ENCODE assay signal across 1 cellular context in genomic region chr1:18244762-18245161, GRCh38.
TF ChIP-seq lines count a peak whose summit lies in the region.

No MANE protein-coding gene starts in this region.

TF ChIP-seq in K562, 482 proteins besides CTCF, POLR2A, EP300 and RAD21 (continued from another document and continues in another):
- TF ChIP-seq RCOR1 (IDR thresholded peaks at IDR 0.05; ENCODE audit: borderline replicate concordance in 1 of 2, low read depth in 2 of 2, low read length in 2 of 2) (no peak), ZNF780A (CRISPR knock-in tag; IDR thresholded peaks at IDR 0.05) (no peak), ZBED1 (IDR thresholded peaks at IDR 0.05) (no peak), ETS2 (tag; IDR thresholded peaks at IDR 0.05; ENCODE audit: borderline replicate concordance, poor library complexity, severe bottlenecking) (no peak), HMG20B (CRISPR knock-in tag; IDR thresholded peaks at IDR 0.05) (no peak), SNIP1 (IDR thresholded peaks at IDR 0.05; ENCODE audit: low read depth) (no peak), ESRRB (CRISPR knock-in tag; IDR thresholded peaks at IDR 0.05; ENCODE audit: borderline replicate concordance) (no peak), ZNF146 (CRISPR knock-in tag; IDR thresholded peaks at IDR 0.05; ENCODE audit: unreplicated experiment) (no peak), PTRF (tag; IDR thresholded peaks at IDR 0.05) (no peak), FOXP1 (CRISPR knock-in tag; IDR thresholded peaks at IDR 0.05) (no peak), RREB1 (CRISPR knock-in tag; IDR thresholded peaks at IDR 0.05) (no peak), PCBP1 (IDR thresholded peaks at IDR 0.05; ENCODE audit: low read depth, low read length, poor library complexity, severe bottlenecking) (no peak), DPF2 (IDR thresholded peaks at IDR 0.05) (no peak), GTF2B (IDR thresholded peaks at IDR 0.05; ENCODE audit: extremely low read depth, insufficient read length) (no peak), ZFP30 (CRISPR knock-in tag; IDR thresholded peaks at IDR 0.05; ENCODE audit: borderline replicate concordance) (no peak), DLX4 (CRISPR knock-in tag; IDR thresholded peaks at IDR 0.05) (no peak), ZZZ3 (IDR thresholded peaks at IDR 0.05) (no peak), CBFA2T3 (IDR thresholded peaks at IDR 0.05) (no peak), ZNF274 (IDR thresholded peaks at IDR 0.05; ENCODE audit: borderline replicate concordance, low read depth, low read length) (no peak), GTF2A2 (tag; IDR thresholded peaks at IDR 0.05) (no peak), SFPQ (IDR thresholded peaks at IDR 0.05; ENCODE audit: low read depth, low read length) (no peak), ZBTB40 (IDR thresholded peaks at IDR 0.05) (no peak), ZBTB40 (CRISPR knock-in tag; IDR thresholded peaks at IDR 0.05) (no peak), SMARCA5 (IDR thresholded peaks at IDR 0.05) (peak; percentile 69; the same call in 1 of the 2 replicates), ZNF184 (CRISPR knock-in tag; IDR thresholded peaks at IDR 0.05) (no peak), PRMT5 (CRISPR knock-in tag; IDR thresholded peaks at IDR 0.05) (no peak), TCF3 (CRISPR knock-in tag; IDR thresholded peaks at IDR 0.05) (no peak), KLF13 (tag; IDR thresholded peaks at IDR 0.05; ENCODE audit: borderline replicate concordance, low read depth) (no peak), NUFIP1 (IDR thresholded peaks at IDR 0.05; ENCODE audit: partially characterized antibody) (no peak), ZNF3 (CRISPR knock-in tag; IDR thresholded peaks at IDR 0.05) (no peak)
- TF ChIP-seq, protein P1, sequence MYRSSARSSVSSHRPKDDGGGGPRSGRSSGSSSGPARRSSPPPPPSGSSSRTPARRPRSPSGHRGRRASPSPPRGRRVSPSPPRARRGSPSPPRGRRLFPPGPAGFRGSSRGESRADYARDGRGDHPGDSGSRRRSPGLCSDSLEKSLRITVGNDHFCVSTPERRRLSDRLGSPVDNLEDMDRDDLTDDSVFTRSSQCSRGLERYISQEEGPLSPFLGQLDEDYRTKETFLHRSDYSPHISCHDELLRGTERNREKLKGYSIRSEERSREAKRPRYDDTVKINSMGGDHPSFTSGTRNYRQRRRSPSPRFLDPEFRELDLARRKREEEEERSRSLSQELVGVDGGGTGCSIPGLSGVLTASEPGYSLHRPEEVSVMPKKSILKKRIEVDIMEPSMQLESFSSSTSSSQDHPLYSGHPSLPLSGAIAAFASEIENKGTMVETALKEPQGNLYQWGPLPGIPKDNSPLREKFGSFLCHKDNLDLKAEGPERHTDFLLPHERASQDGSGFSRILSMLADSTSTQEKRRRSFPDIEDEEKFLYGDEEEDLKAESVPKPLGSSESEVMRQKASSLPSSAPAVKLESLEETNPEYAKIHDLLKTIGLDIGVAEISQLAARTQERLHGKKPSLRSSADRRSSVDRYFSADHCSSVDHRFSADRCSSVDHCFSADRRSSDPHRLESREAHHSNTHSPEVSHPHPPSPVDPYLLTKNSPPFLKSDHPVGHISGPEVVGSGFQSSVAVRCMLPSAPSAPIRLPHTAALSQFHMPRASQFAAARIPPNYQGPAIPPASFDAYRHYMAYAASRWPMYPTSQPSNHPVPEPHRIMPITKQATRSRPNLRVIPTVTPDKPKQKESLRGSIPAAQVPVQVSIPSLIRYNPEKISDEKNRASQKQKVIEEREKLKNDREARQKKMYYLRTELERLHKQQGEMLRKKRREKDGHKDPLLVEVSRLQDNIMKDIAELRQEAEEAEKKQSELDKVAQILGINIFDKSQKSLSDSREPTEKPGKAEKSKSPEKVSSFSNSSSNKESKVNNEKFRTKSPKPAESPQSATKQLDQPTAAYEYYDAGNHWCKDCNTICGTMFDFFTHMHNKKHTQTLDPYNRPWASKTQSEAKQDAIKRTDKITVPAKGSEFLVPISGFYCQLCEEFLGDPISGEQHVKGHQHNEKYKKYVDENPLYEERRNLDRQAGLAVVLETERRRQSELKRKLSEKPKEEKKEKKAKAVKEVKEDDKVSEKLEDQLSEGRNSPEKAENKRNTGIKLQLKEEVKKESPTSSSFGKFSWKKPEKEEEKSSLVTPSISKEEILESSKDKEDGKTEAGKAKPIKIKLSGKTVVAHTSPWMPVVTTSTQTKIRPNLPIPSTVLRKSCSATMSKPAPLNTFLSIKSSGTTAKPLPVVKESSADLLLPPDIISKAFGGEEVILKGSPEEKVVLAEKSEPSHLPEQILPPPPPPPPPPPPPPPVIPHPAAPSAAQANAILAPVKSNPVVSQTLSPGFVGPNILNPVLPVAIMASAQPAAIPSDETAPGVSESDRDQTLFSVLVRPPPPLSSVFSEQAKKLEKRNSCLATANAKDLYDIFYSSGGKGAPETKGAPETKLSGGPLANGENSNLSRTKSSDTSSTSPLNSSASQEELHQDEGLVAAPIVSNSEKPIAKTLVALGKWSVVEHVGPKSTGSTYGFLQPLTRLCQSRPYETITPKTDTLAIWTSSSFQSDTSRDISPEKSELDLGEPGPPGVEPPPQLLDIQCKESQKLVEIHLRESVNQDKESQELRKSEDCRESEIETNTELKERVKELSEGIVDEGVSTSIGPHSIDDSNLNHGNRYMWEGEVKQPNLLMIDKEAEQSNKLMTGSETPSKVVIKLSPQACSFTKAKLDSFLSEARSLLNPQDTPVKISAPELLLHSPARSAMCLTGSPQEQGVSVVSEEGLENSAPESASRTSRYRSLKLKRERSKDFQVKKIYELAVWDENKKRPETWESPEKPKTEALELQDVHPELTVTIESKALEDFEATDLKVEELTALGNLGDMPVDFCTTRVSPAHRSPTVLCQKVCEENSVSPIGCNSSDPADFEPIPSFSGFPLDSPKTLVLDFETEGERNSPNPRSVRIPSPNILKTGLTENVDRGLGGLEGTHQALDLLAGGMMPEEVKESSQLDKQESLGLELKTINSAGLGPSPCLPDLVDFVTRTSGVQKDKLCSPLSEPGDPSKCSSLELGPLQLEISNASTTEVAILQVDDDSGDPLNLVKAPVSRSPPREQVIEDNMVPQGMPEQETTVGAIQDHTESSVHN (IDR thresholded peaks at IDR 0.05; ENCODE audit: borderline replicate concordance in 1 of 2, low read depth in 1 of 2): no peak
